Comparison of ENCODE assay signal across 8 cellular contexts in genomic region chr5:139745121-139745799, GRCh38. TPM values are rescaled to one million over a fixed set of nuclear protein-coding genes. Genes with fewer than 3 reads are reported as not detected.
DNase-seq lines count a peak whose midpoint lies in the region; ATAC-seq, FAIRE-seq and TF ChIP-seq lines count a peak whose summit lies in the region.

No MANE protein-coding gene starts in this region.

- WGBS in HUES64: 12% methylated on average over 17 of the region's 17 CpGs
- 20% methylated on average over 14 of the region's 17 CpGs for WGBS in K562 (ENCODE audit: insufficient coverage, low coverage, missing lambda C conversion rate)

- H3K36me3 ChIP-seq in HUES64 (ENCODE audit: insufficient read depth, low read length) (no peaks in the 10 kb centered on the region), K562 (ENCODE audit: control insufficient read depth, insufficient read depth, low read length) (no peaks in the 10 kb centered on the region), vagina (no peaks in the 10 kb centered on the region)

- CTCF ChIA-PET in K562 (lab: Yijun Ruan, JAX; ENCODE audit: low intra/inter-chr PET ratio): interaction anchor here (1.3 kb wide), 1 partner anchor 20 kb away, joined by 3 read pairs; no protein-coding TSS in a partner anchor

- H3K9me1 ChIP-seq in K562 (ENCODE audit: control insufficient read depth, insufficient read depth, low read length): peaks cover 5% of the 10 kb centered on the region

- no peaks in the 10 kb centered on the region; the same call in 2 of the 3 replicates for H3K79me2 ChIP-seq in K562 (ENCODE audit: control insufficient read depth, insufficient read depth, low read length)

- peaks cover 38% of the 10 kb centered on the region for H3K27me3 ChIP-seq in HUES64 (ENCODE audit: insufficient read depth, low read length)
- peaks cover 15 to 26% of the 10 kb centered on the region in 2 experiments; a peak in 4 of 5 replicates for H3K27me3 ChIP-seq in K562 (ENCODE audit: control insufficient read depth in 2 of 2, insufficient read depth in 2 of 2, low read length in 2 of 2)
- H3K27me3 ChIP-seq in layer of hippocampus (ENCODE audit: control insufficient read depth, insufficient read depth, low read length): peaks cover 2% of the 10 kb centered on the region
- H3K27me3 ChIP-seq in vagina: peaks cover 4% of the 10 kb centered on the region

- H3K4me3 ChIP-seq in HUES64 (ENCODE audit: low read length): peak overlapping the region; percentile 53; the same call in 1 of the 2 replicates
- no peak overlapping the region for H3K4me3 ChIP-seq in K562
- no peak overlapping the region for H3K4me3 ChIP-seq in vagina

- TF ChIP-seq POLR2A in K562 (conservative IDR thresholded peaks at IDR 0.05) (no peak), vagina (IDR thresholded peaks at IDR 0.05) (no peak)

- peak; percentile 70 for FAIRE-seq in K562 (lab: Jason Lieb, UNC)

- ATAC-seq in K562: peak; percentile 16
- ATAC-seq in HG03469 (IDR thresholded peaks at IDR 0.05; ENCODE audit: unreplicated experiment): no peak

- H3K9ac ChIP-seq in HUES64 (ENCODE audit: low read depth, low read length) (no peak overlapping the region), K562 (ENCODE audit: insufficient read depth in 1 of 2, low read depth in 2 of 2, low read length in 2 of 2) (peak overlapping the region in 1 of 2 experiments; percentile 74; a peak in 2 of 4 replicates)

- POLR2A ChIA-PET in K562 (lab: Yijun Ruan, JAX): interaction anchor here (0.7 to 1.4 kb wide), 6 partner anchors 9 to 898 kb away, joined by 3 to 4 read pairs (median 3); partner anchors contain the start of gene CXXC5

- TF ChIP-seq CTCF in K562 (IDR thresholded peaks at IDR 0.05 in 2 of 3, conservative IDR thresholded peaks at IDR 0.05 in 1 of 3; ENCODE audit: insufficient read depth in 2 of 3, low read depth in 1 of 3, low read length in 3 of 3): no peak
- TF ChIP-seq CTCF in vagina (IDR thresholded peaks at IDR 0.05): no peak

- no peak for TF ChIP-seq EP300 in K562 (IDR thresholded peaks at IDR 0.05; ENCODE audit: low read length)

- TF ChIP-seq RAD21 in K562 (CRISPR knock-in tag; conservative IDR thresholded peaks at IDR 0.05 in 1 of 2, IDR thresholded peaks at IDR 0.05 in 1 of 2): no peak

- H3K4me1 ChIP-seq in HUES64 (ENCODE audit: insufficient read depth, low read length) (peaks cover 34% of the 10 kb centered on the region), K562 (replicated peaks in 1 of 2; ENCODE audit: control insufficient read depth in 2 of 2, insufficient read depth in 2 of 2, low read length in 2 of 2) (peaks cover 28 to 50% of the 10 kb centered on the region in 2 experiments), vagina (peaks cover 47% of the 10 kb centered on the region)

- in situ Hi-C loops in K562 (cut with MboI): no loop called here

- H3K4me2 ChIP-seq in K562 (ENCODE audit: insufficient read depth, low read length): peak overlapping the region; percentile 79; the same call in 1 of the 2 replicates

- intact Hi-C loops in K562 (cut with micrococcal nuclease) (no loop called here), vagina (cut with DNase I) (loop anchor here (5.0 kb wide), 1 partner anchor 48 kb away; no protein-coding TSS in a partner anchor)

- no TSS peak for BruUV-seq in K562 (replicated peaks; lab: Mats Ljungman, UMichigan)

- DNase-seq in NCI-H1694 treated with DMSO at 0.1 percent for 48 hours (lab: John Stamatoyannopoulos, UW): peak; percentile 10
- no peak for DNase-seq in NCI-H1694 (lab: John Stamatoyannopoulos, UW)
- peak; percentile 73 to 76 (median 74) for DNase-seq in K562 (ENCODE audit: extremely low read depth in 1 of 4, low spot score in 3 of 4)
- DNase-seq in vagina (ENCODE audit: extremely low spot score in 2 of 2): no peak
- no peak for DNase-seq in activated CD4-positive, CD25-positive, alpha-beta regulatory T cell treated with anti-CD3 and anti-CD28 coated beads, Interleukin-2, amount 50 U/mL, for 72 hours

- H3K9me3 ChIP-seq in HUES64 (ENCODE audit: insufficient read depth, low read depth, low read length) (no peaks in the 10 kb centered on the region), K562 (replicated peaks; ENCODE audit: control insufficient read depth, insufficient read depth, low read depth, low read length) (no peaks in the 10 kb centered on the region), vagina (no peaks in the 10 kb centered on the region)

- H3K27ac ChIP-seq in HUES64 (ENCODE audit: low read depth, low read length): peak overlapping the region; percentile 1; the same call in 1 of the 2 replicates
- H3K27ac ChIP-seq in K562 (ENCODE audit: extremely low read depth, low read depth, low read length): no peak overlapping the region
- H3K27ac ChIP-seq in layer of hippocampus (ENCODE audit: low read depth, low read length): peak overlapping the region; percentile 72
- peak overlapping the region; percentile 70 for H3K27ac ChIP-seq in vagina

- H4K20me1 ChIP-seq in K562 (replicated peaks; ENCODE audit: control insufficient read depth, insufficient read depth, low read length): 0 out of 2 replicates have a peak, but pooled peaks cover 9% of the 10 kb centered on the region

- H2AFZ ChIP-seq in K562 (ENCODE audit: low read depth, low read length): peak overlapping the region; percentile 95

TF ChIP-seq in K562, 482 proteins besides CTCF, POLR2A, EP300 and RAD21:
- TF ChIP-seq ELF4 (CRISPR knock-in tag; IDR thresholded peaks at IDR 0.05) (no peak), SP1 (CRISPR knock-in tag; IDR thresholded peaks at IDR 0.05) (0 out of 2 replicates have a peak, but pooled peaks have one; percentile 22), NFE2 (IDR thresholded peaks at IDR 0.05; ENCODE audit: low read depth) (peak; percentile 24; the same call in 1 of the 2 replicates), MYNN (IDR thresholded peaks at IDR 0.05) (peak; percentile 48; the same call in 1 of the 2 replicates), MYNN (CRISPR knock-in tag; IDR thresholded peaks at IDR 0.05) (no peak), JUN (IDR thresholded peaks at IDR 0.05; ENCODE audit: borderline replicate concordance, low read depth, low read length) (no peak), JUN (CRISPR knock-in tag; IDR thresholded peaks at IDR 0.05; ENCODE audit: borderline replicate concordance) (0 out of 2 replicates have a peak, but pooled peaks have one; percentile 40), ZBTB7A (IDR thresholded peaks at IDR 0.05; ENCODE audit: borderline replicate concordance, control insufficient read depth, low read depth, low read length) (0 out of 2 replicates have a peak, but pooled peaks have one; percentile 10), PKNOX1 (IDR thresholded peaks at IDR 0.05) (peak; percentile 35; the same call in 1 of the 2 replicates), CREB3L1 (IDR thresholded peaks at IDR 0.05; ENCODE audit: borderline replicate concordance, low read depth) (no peak), EGR1 (conservative IDR thresholded peaks at IDR 0.05) (peak; percentile 63)

RNA-seq across cellular contexts. Expression of gene PSD2, which starts 50.3 kb away (rescaled TPM):
- 0.05 TPM for polyA plus RNA-seq in HUES64 (2013, experiment 1 of 2)
- 0.32 TPM for polyA plus RNA-seq in HUES64 (2013, experiment 2 of 2)
- 0.09 TPM in 2 replicates for total RNA-seq in K562 (2011; cell fraction: chromatin; rRNA removed; ENCODE audit: low replicate concordance)
- under 0.01 TPM in 1 of 2 replicates, not detected in the other for total RNA-seq in K562 (2011; cell fraction: nucleolus; rRNA removed)
- not detected in 2 replicates for total RNA-seq in K562 (2011; cell fraction: nucleoplasm; rRNA removed)
- total RNA-seq in K562 (2014; rRNA removed): 0.09 TPM in 1 of 2 replicates, not detected in the other
- not detected in 2 replicates for total RNA-seq in K562 (2014; rRNA removed; fragmentation: Illumina TruSeq; extraction: Trizol)
- not detected in 2 replicates for total RNA-seq in K562 (2015; rRNA removed; fragmentation: Illumina TruSeq; extraction: Trizol)
- total RNA-seq in K562 (2021): 0.04 and 0.07 TPM in 2 replicates
- 0.04 and 0.11 TPM in 2 replicates for polyA plus RNA-seq in K562 (2011; rRNA removed)
- 0.09 TPM in 1 of 2 replicates, not detected in the other for polyA plus RNA-seq in K562 (2011; cell fraction: cytosol; rRNA removed)
- polyA plus RNA-seq in K562 (2011; cell fraction: nucleus; rRNA removed): 0.18 and 0.29 TPM in 2 replicates
- 0.01 and 0.06 TPM in 2 replicates for polyA plus RNA-seq in K562 (2012)
- 0.01 TPM in 1 of 2 replicates, not detected in the other for polyA plus RNA-seq in K562 (2014; fragmentation: Illumina TruSeq; extraction: Trizol)
- not detected for polyA plus RNA-seq in K562 (2014; fragmentation: Nextera tagmentation; extraction: Ambion mirVana)
- 0.01 TPM in 1 of 2 replicates, not detected in the other for polyA plus RNA-seq in K562 (2014; rRNA removed)
- 0.03 TPM in 1 of 2 replicates, not detected in the other for polyA minus RNA-seq in K562 (2011; rRNA and poly(A)+ RNA removed)
- polyA minus RNA-seq in K562 (2011; cell fraction: cytosol; rRNA and poly(A)+ RNA removed): not detected in 2 replicates
- 0.11 TPM in 1 of 2 replicates, not detected in the other for polyA minus RNA-seq in K562 (2011; cell fraction: nucleus; rRNA and poly(A)+ RNA removed)
- total RNA-seq in vagina: 0.25 TPM

Comparison
In these comparisons a context has a peak if more than half of its experiments do, and no peak if none do; other contexts are left out.
1. DNase-seq: peak in NCI-H1694 treated with DMSO at 0.1 percent for 48 hours (single experiment) and K562 (4 of 4); none in NCI-H1694 (single experiment), vagina (0 of 2) and activated CD4-positive, CD25-positive, alpha-beta regulatory T cell treated with anti-CD3 and anti-CD28 coated beads, Interleukin-2, amount 50 U/mL, for 72 hours (single experiment).